Comparison of ENCODE assay signal across 36 cellular contexts in genomic region chr7:155527664-155528063, GRCh38. TPM values are rescaled to one million over a fixed set of nuclear protein-coding genes. Genes with fewer than 3 reads are reported as not detected.
"Had no signal": no experiment of that assay in that cellular context is flagged by ENCODE, and none has a peak within 500 bp of the region (broad histone marks: within the 10 kb centered on the region; RNA-seq: fewer than 3 reads in every experiment).

No MANE protein-coding gene starts in this region.

- H3K9me3 ChIP-seq: adrenal gland, body of pancreas, colonic mucosa, esophagus muscularis mucosa, gastroesophageal sphincter had no signal

- H3K4me3 Mint-ChIP-seq: activated B cell treated with CpG ODN at 0.5 μM for 24 hours; activated CD8-positive, alpha-beta T cell treated with anti-CD3 and anti-CD28 coated beads for 36 hours; activated naive CD4-positive, alpha-beta T cell treated with anti-CD3 and anti-CD28 coated beads for 36 hours; activated naive CD4-positive, alpha-beta T cell treated with anti-CD3 and anti-CD28 coated beads, Interleukin-2, amount 50 U/mL, for 24 hours; activated naive CD8-positive, alpha-beta T cell treated with anti-CD3 and anti-CD28 coated beads for 36 hours; activated naive CD8-positive, alpha-beta T cell treated with anti-CD3 and anti-CD28 coated beads, Interleukin-2, amount 50 U/mL, for 24 hours; activated T-helper 1 cell treated with anti-CD3 and anti-CD28 coated beads, Interleukin-12 subunit alpha, Interleukin-12 subunit beta, Interleukin-2, Interleukin-4 antibody, amounts not matched to agents 30 ng/mL and 10 ng/mL and 1 ng/mL, durations not matched to agents 14 hours and 24 hours and 36 hours; dendritic cell treated with granulocyte-macrophage colony-stimulating factor and Interleukin-4, amounts not matched to agents 40 ng/mL and 50 ng/mL, for 4 days; effector memory CD8-positive, alpha-beta T cell; T-helper 17 cell; T-helper 2 cell treated with Interferon-gamma antibody and Interleukin-4, amounts not matched to agents 5 μg/mL and 100 μg/mL, for 36 hours had no signal

- H3K36me3 Mint-ChIP-seq: activated naive CD4-positive, alpha-beta T cell treated with anti-CD3 and anti-CD28 coated beads, Interleukin-2, amount 50 U/mL, for 24 hours; activated naive CD8-positive, alpha-beta T cell treated with anti-CD3 and anti-CD28 coated beads for 36 hours had no signal

- DNase-seq: activated B cell treated with CpG ODN at 0.5 μM for 24 hours; activated CD4-positive, alpha-beta T cell treated with anti-CD3 and anti-CD28 coated beads for 48 hours; activated CD4-positive, alpha-beta T cell treated with anti-CD3 and anti-CD28 coated beads, Interleukin-2, amount 50 U/mL, for 1 hour; activated CD4-positive, alpha-beta T cell treated with anti-CD3 and anti-CD28 coated beads, Interleukin-2, amount 50 U/mL, for 48 hours; activated CD8-positive, alpha-beta T cell treated with anti-CD3 and anti-CD28 coated beads for 36 hours; activated effector memory CD4-positive, alpha-beta T cell treated with anti-CD3 and anti-CD28 coated beads, Interleukin-2, amount 50 U/mL, for 16 hours; activated naive CD4-positive, alpha-beta T cell treated with anti-CD3 and anti-CD28 coated beads for 36 hours; activated naive CD8-positive, alpha-beta T cell treated with anti-CD3 and anti-CD28 coated beads for 36 hours; activated naive CD8-positive, alpha-beta T cell treated with anti-CD3 and anti-CD28 coated beads, Interleukin-2, amount 50 U/mL, for 24 hours; activated T-cell treated with anti-CD3 and anti-CD28 coated beads, Interleukin-2, amount 50 U/mL, for 1 hour; activated T-cell treated with anti-CD3 and anti-CD28 coated beads, Interleukin-2, amount 50 U/mL, for 48 hours; adrenal gland; amygdala; body of pancreas; central memory CD4-positive, alpha-beta T cell; cerebellar nuclear complex; colonic mucosa; dorsolateral prefrontal cortex; effector memory CD8-positive, alpha-beta T cell; erythroblast; foreskin keratinocyte; T-helper 1 cell; T-helper 17 cell; T1000; WERI-Rb-1 had no signal

- H3K27ac ChIP-seq: adrenal gland, body of pancreas, colonic mucosa, dorsolateral prefrontal cortex, esophagus muscularis mucosa, foreskin keratinocyte, gastroesophageal sphincter, WERI-Rb-1 had no signal

- ATAC-seq: activated CD4-positive, CD25-positive, alpha-beta regulatory T cell treated with anti-CD3 and anti-CD28 coated beads, Interleukin-2, amount 50 U/mL, for 24 hours; activated CD8-positive, alpha-beta T cell treated with anti-CD3 and anti-CD28 coated beads for 36 hours; activated naive CD8-positive, alpha-beta T cell treated with anti-CD3 and anti-CD28 coated beads, Interleukin-2, amount 50 U/mL, for 24 hours; body of pancreas; effector memory CD8-positive, alpha-beta T cell; foreskin keratinocyte; gastroesophageal sphincter; T-helper 17 cell had no signal

- H3K36me3 ChIP-seq: adrenal gland, colonic mucosa, esophagus muscularis mucosa, gastroesophageal sphincter, WERI-Rb-1 had no signal

- H3K4me1 ChIP-seq: adrenal gland, colonic mucosa, foreskin keratinocyte had no signal

- H3K27ac Mint-ChIP-seq: activated B cell treated with CpG ODN at 0.5 μM for 24 hours; activated CD8-positive, alpha-beta T cell treated with anti-CD3 and anti-CD28 coated beads for 36 hours; activated naive CD4-positive, alpha-beta T cell treated with anti-CD3 and anti-CD28 coated beads for 36 hours; activated naive CD4-positive, alpha-beta T cell treated with anti-CD3 and anti-CD28 coated beads, Interleukin-2, amount 50 U/mL, for 24 hours; activated naive CD8-positive, alpha-beta T cell treated with anti-CD3 and anti-CD28 coated beads for 36 hours; activated naive CD8-positive, alpha-beta T cell treated with anti-CD3 and anti-CD28 coated beads, Interleukin-2, amount 50 U/mL, for 24 hours; activated T-helper 1 cell treated with anti-CD3 and anti-CD28 coated beads, Interleukin-12 subunit alpha, Interleukin-12 subunit beta, Interleukin-2, Interleukin-4 antibody, amounts not matched to agents 30 ng/mL and 10 ng/mL and 1 ng/mL, durations not matched to agents 14 hours and 24 hours and 36 hours; activated T-helper 2 cell treated with anti-CD3 and anti-CD28 coated beads, Interferon-gamma antibody, Interleukin-2, Interleukin-4, amounts not matched to agents 10 μg/mL and 5 μg/mL and 100 μg/mL, durations not matched to agents 14 hours and 24 hours and 36 hours; dendritic cell treated with granulocyte-macrophage colony-stimulating factor and Interleukin-4, amounts not matched to agents 40 ng/mL and 50 ng/mL, for 4 days; effector memory CD8-positive, alpha-beta T cell; T-helper 17 cell; T-helper 2 cell treated with Interferon-gamma antibody and Interleukin-4, amounts not matched to agents 5 μg/mL and 100 μg/mL, for 36 hours had no signal

- H3K9me3 Mint-ChIP-seq: activated B cell treated with CpG ODN at 0.5 μM for 24 hours; activated CD8-positive, alpha-beta T cell treated with anti-CD3 and anti-CD28 coated beads for 36 hours; activated naive CD4-positive, alpha-beta T cell treated with anti-CD3 and anti-CD28 coated beads for 36 hours; activated naive CD4-positive, alpha-beta T cell treated with anti-CD3 and anti-CD28 coated beads, Interleukin-2, amount 50 U/mL, for 24 hours; activated naive CD8-positive, alpha-beta T cell treated with anti-CD3 and anti-CD28 coated beads for 36 hours; activated naive CD8-positive, alpha-beta T cell treated with anti-CD3 and anti-CD28 coated beads, Interleukin-2, amount 50 U/mL, for 24 hours; activated T-helper 1 cell treated with anti-CD3 and anti-CD28 coated beads, Interleukin-12 subunit alpha, Interleukin-12 subunit beta, Interleukin-2, Interleukin-4 antibody, amounts not matched to agents 30 ng/mL and 10 ng/mL and 1 ng/mL, durations not matched to agents 14 hours and 24 hours and 36 hours; activated T-helper 2 cell treated with anti-CD3 and anti-CD28 coated beads, Interferon-gamma antibody, Interleukin-2, Interleukin-4, amounts not matched to agents 10 μg/mL and 5 μg/mL and 100 μg/mL, durations not matched to agents 14 hours and 24 hours and 36 hours; dendritic cell treated with granulocyte-macrophage colony-stimulating factor and Interleukin-4, amounts not matched to agents 40 ng/mL and 50 ng/mL, for 4 days; effector memory CD8-positive, alpha-beta T cell; T-helper 2 cell treated with Interferon-gamma antibody and Interleukin-4, amounts not matched to agents 5 μg/mL and 100 μg/mL, for 36 hours had no signal

- H3K4me3 ChIP-seq: adrenal gland, body of pancreas, colonic mucosa, dorsolateral prefrontal cortex, esophagus muscularis mucosa, gastroesophageal sphincter had no signal

RNA-seq across cellular contexts. Expression of gene CNPY1, which starts 18.7 kb away (rescaled TPM):
- total RNA-seq: activated B cell treated with CpG ODN at 0.5 μM for 24 hours; activated CD8-positive, alpha-beta memory T cell treated with anti-CD3 and anti-CD28 coated beads for 36 hours; activated CD8-positive, alpha-beta T cell treated with anti-CD3 and anti-CD28 coated beads for 36 hours; activated naive CD4-positive, alpha-beta T cell treated with anti-CD3 and anti-CD28 coated beads for 36 hours; activated naive CD8-positive, alpha-beta T cell treated with anti-CD3 and anti-CD28 coated beads for 36 hours; activated T-helper 1 cell treated with anti-CD3 and anti-CD28 coated beads, Interleukin-12 subunit alpha, Interleukin-12 subunit beta, Interleukin-2, Interleukin-4 antibody, amounts not matched to agents 30 ng/mL and 10 ng/mL and 1 ng/mL, durations not matched to agents 14 hours and 24 hours and 36 hours; activated T-helper 2 cell treated with anti-CD3 and anti-CD28 coated beads, Interferon-gamma antibody, Interleukin-2, Interleukin-4, amounts not matched to agents 10 μg/mL and 5 μg/mL and 100 μg/mL, durations not matched to agents 14 hours and 24 hours and 36 hours; adrenal gland; aorta; body of pancreas; colonic mucosa; esophagus muscularis mucosa; foreskin keratinocyte; gastroesophageal sphincter; glomerular endothelial cell; T-helper 17 cell had no signal
- polyA plus RNA-seq: adrenal gland, aorta, foreskin keratinocyte had no signal
